Comparison of ENCODE assay signal across 26 cellular contexts in the genomic region with DNA sequence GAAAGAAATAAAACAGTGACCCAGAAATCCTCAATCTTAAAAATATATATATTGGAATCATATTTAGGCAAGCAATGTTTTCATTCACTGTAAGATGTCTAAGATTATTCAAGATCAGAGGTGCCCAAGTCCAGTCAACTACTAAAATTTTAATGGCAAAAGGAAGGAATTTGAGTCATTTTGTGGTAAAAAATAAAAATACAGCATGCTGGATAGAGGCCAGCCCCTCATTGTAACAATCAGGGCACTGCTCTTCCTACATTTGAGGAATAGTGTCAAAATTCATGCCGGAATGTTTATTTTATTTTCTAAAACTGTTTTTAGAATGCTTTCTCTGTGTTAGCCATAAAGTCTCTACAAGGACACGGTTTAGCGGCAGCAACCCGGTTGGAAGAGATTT.
"Had no signal": no experiment of that assay in that cellular context is flagged by ENCODE, and none has a peak within 500 bp of the region (broad histone marks: within the 10 kb centered on the region; RNA-seq: fewer than 3 reads in every experiment).

No MANE protein-coding gene starts in this region.

- H3K4me1 Mint-ChIP-seq: naive thymus-derived CD8-positive, alpha-beta T cell; stimulated activated naive B cell treated with anti-CD40 and anti-IgM and Interleukin-4, amounts not matched to agents 10 μg/mL and 1 μg/mL and 100 μg/mL, for 72 hours had no signal

- H3K9me3 ChIP-seq: heart right ventricle, left lung, psoas muscle, sigmoid colon, spleen, suprapubic skin, transverse colon, upper lobe of right lung, vagina had no signal

- H3K4me3 ChIP-seq: coronary artery, heart right ventricle, left lung, psoas muscle, sigmoid colon, skin epidermis, spleen, suprapubic skin, transverse colon, upper lobe of right lung, vagina had no signal

- H3K27me3 ChIP-seq: heart right ventricle, left lung, sigmoid colon, suprapubic skin, transverse colon, upper lobe of right lung, vagina had no signal

- H3K4me3 Mint-ChIP-seq: effector memory CD8-positive, alpha-beta T cell; naive thymus-derived CD8-positive, alpha-beta T cell; nephron progenitor cell; stimulated activated naive B cell treated with anti-CD40 and anti-IgM and Interleukin-4, amounts not matched to agents 10 μg/mL and 1 μg/mL and 100 μg/mL, for 72 hours; stimulated activated naive CD8-positive, alpha-beta T cell treated with anti-CD3 and anti-CD28 coated beads, Interleukin-15, Interleukin-2, amounts not matched to agents 100 ng/mL and 50 ng/mL, for 24 hours had no signal

- H3K4me1 ChIP-seq: left lung, psoas muscle, sigmoid colon, spleen, suprapubic skin, transverse colon, upper lobe of right lung, vagina had no signal

- H3K27ac Mint-ChIP-seq: effector memory CD8-positive, alpha-beta T cell; naive thymus-derived CD8-positive, alpha-beta T cell; nephron progenitor cell; stimulated activated naive B cell treated with anti-CD40 and anti-IgM and Interleukin-4, amounts not matched to agents 10 μg/mL and 1 μg/mL and 100 μg/mL, for 72 hours; stimulated activated naive CD8-positive, alpha-beta T cell treated with anti-CD3 and anti-CD28 coated beads, Interleukin-15, Interleukin-2, amounts not matched to agents 100 ng/mL and 50 ng/mL, for 24 hours had no signal

- H3K36me3 ChIP-seq: heart right ventricle, left lung, sigmoid colon, spleen, suprapubic skin, transverse colon, upper lobe of right lung, vagina had no signal

- H3K36me3 Mint-ChIP-seq: naive thymus-derived CD8-positive, alpha-beta T cell; stimulated activated naive B cell treated with anti-CD40 and anti-IgM and Interleukin-4, amounts not matched to agents 10 μg/mL and 1 μg/mL and 100 μg/mL, for 72 hours had no signal

- H3K27ac ChIP-seq: coronary artery, heart right ventricle, left lung, psoas muscle, sigmoid colon, skin epidermis, spleen, suprapubic skin, transverse colon, upper lobe of right lung, vagina had no signal

- DNase-seq: effector memory CD8-positive, alpha-beta T cell; foreskin melanocyte; glutamatergic neuron; heart right ventricle; hippocampal formation; left cardiac atrium; left lung; mammary epithelial cell; mesendoderm; midbrain; naive thymus-derived CD8-positive, alpha-beta T cell; nephron progenitor cell; nucleus accumbens; psoas muscle; right cardiac atrium; sigmoid colon; spleen; stimulated activated CD4-positive, alpha-beta T cell treated with anti-CD3 and anti-CD28 coated beads, Interleukin-4, amount 100 ng/mL, for 4 hours; stimulated activated naive B cell treated with anti-CD40 and anti-IgM and Interleukin-4, amounts not matched to agents 10 μg/mL and 1 μg/mL and 100 μg/mL, for 72 hours; transverse colon; upper lobe of right lung had no signal

- ATAC-seq: effector memory CD8-positive, alpha-beta T cell; heart right ventricle; left cardiac atrium; left lung; naive thymus-derived CD8-positive, alpha-beta T cell; psoas muscle; right cardiac atrium; stimulated activated naive B cell treated with anti-CD40 and anti-IgM and Interleukin-4, amounts not matched to agents 10 μg/mL and 1 μg/mL and 100 μg/mL, for 72 hours; upper lobe of right lung had no signal

- H3K9me3 Mint-ChIP-seq: effector memory CD8-positive, alpha-beta T cell; stimulated activated naive CD8-positive, alpha-beta T cell treated with anti-CD3 and anti-CD28 coated beads, Interleukin-15, Interleukin-2, amounts not matched to agents 100 ng/mL and 50 ng/mL, for 24 hours had no signal
